Comparison of ENCODE assay signal across 8 cellular contexts in genomic region chr14:73753043-73753886, GRCh38. TPM values are rescaled to one million over a fixed set of nuclear protein-coding genes. Genes with fewer than 3 reads are reported as not detected.
DNase-seq lines count a peak whose midpoint lies in the region; ATAC-seq, FAIRE-seq and TF ChIP-seq lines count a peak whose summit lies in the region.

No MANE protein-coding gene starts in this region.

- H3K9me3 ChIP-seq in BLaER1 treated with 17β-estradiol and CSF1 and Interleukin-3, amounts not matched to agents 10 nM and 100 nM (replicated peaks in 1 of 11): no peaks in the 10 kb centered on the region
- H3K9me3 ChIP-seq in Loucy (ENCODE audit: insufficient read depth, low read depth, low read length) (no peaks in the 10 kb centered on the region), astrocyte (ENCODE audit: insufficient read depth, low read depth, low read length) (no peaks in the 10 kb centered on the region), HepG2 (ENCODE audit: low read length) (no peaks in the 10 kb centered on the region), thoracic aorta (no peaks in the 10 kb centered on the region), MM.1S (replicated peaks; ENCODE audit: insufficient read depth, low read length) (no peaks in the 10 kb centered on the region)

- peak overlapping the region; percentile 97 to 100 (median 99) for H3K4me2 ChIP-seq in BLaER1 treated with 17β-estradiol and CSF1 and Interleukin-3, amounts not matched to agents 10 nM and 100 nM
- H3K4me2 ChIP-seq in Loucy (ENCODE audit: low read depth, low read length, poor library complexity, severe bottlenecking): peak overlapping the region; percentile 99
- H3K4me2 ChIP-seq in astrocyte (ENCODE audit: low read length): peak overlapping the region; percentile 92
- peak overlapping the region; percentile 94 for H3K4me2 ChIP-seq in HepG2 (ENCODE audit: low read depth, low read length)
- no peak overlapping the region for H3K4me2 ChIP-seq in MM.1S (ENCODE audit: low read depth, low read length)

- no peaks in the 10 kb centered on the region for H3K27me3 Mint-ChIP-seq in astrocyte (ENCODE audit: low read depth, unreplicated experiment)

- H3F3A ChIP-seq in Loucy (ENCODE audit: low read depth) (peaks cover 20% of the 10 kb centered on the region), MM.1S (ENCODE audit: insufficient read depth, low read length) (no peaks in the 10 kb centered on the region)

- 0 out of 2 replicates have a peak, but pooled peaks have one; percentile 10 for TF ChIP-seq RAD21 in HepG2 (CRISPR knock-in tag; IDR thresholded peaks at IDR 0.05)

- H3K9ac ChIP-seq in BLaER1 treated with 17β-estradiol and CSF1 and Interleukin-3, amounts not matched to agents 10 nM and 100 nM: peak overlapping the region; percentile 71 to 98 (median 95)
- H3K9ac ChIP-seq in Loucy (ENCODE audit: low read depth, low read length, poor library complexity, severe bottlenecking): peak overlapping the region; percentile 92
- H3K9ac ChIP-seq in astrocyte (ENCODE audit: low read length): peak overlapping the region; percentile 57
- H3K9ac ChIP-seq in HepG2 (ENCODE audit: insufficient read depth, low read depth, low read length): peak overlapping the region; percentile 54
- no peak overlapping the region for H3K9ac ChIP-seq in MM.1S (ENCODE audit: low read length)

- peaks cover 92 to 100% (median 100%) of the 10 kb centered on the region in 11 experiments for H4K20me1 ChIP-seq in BLaER1 treated with 17β-estradiol and CSF1 and Interleukin-3, amounts not matched to agents 10 nM and 100 nM
- H4K20me1 ChIP-seq in Loucy (ENCODE audit: insufficient read depth, low read length, poor library complexity, severe bottlenecking): peaks cover 72% of the 10 kb centered on the region
- peaks cover 99% of the 10 kb centered on the region for H4K20me1 ChIP-seq in astrocyte (ENCODE audit: insufficient read depth, low read length)
- H4K20me1 ChIP-seq in HepG2 (ENCODE audit: insufficient read depth, low read length): peaks cover 67% of the 10 kb centered on the region
- H4K20me1 ChIP-seq in MM.1S (ENCODE audit: insufficient read depth, low read length): peaks cover 33% of the 10 kb centered on the region

- no peaks in the 10 kb centered on the region for H3K27me3 ChIP-seq in BLaER1 treated with 17β-estradiol and CSF1 and Interleukin-3, amounts not matched to agents 10 nM and 100 nM
- H3K27me3 ChIP-seq in Loucy (ENCODE audit: insufficient read depth, low read length, poor library complexity, severe bottlenecking): no peaks in the 10 kb centered on the region
- no peaks in the 10 kb centered on the region for H3K27me3 ChIP-seq in astrocyte (ENCODE audit: insufficient read depth, low read length)
- no peaks in the 10 kb centered on the region for H3K27me3 ChIP-seq in HepG2 (ENCODE audit: control insufficient read depth in 1 of 2, insufficient read depth in 2 of 2, low read length in 2 of 2)
- no peaks in the 10 kb centered on the region for H3K27me3 ChIP-seq in thoracic aorta (replicated peaks; ENCODE audit: insufficient read depth)
- no peaks in the 10 kb centered on the region for H3K27me3 ChIP-seq in MM.1S (replicated peaks; ENCODE audit: insufficient read depth, low read length)

- H2AFZ ChIP-seq in Loucy (ENCODE audit: low read length) (no peak overlapping the region), astrocyte (ENCODE audit: low read depth, low read length) (no peak overlapping the region), HepG2 (ENCODE audit: low read length) (no peak overlapping the region), MM.1S (ENCODE audit: low read length) (no peak overlapping the region)

- POLR2A ChIA-PET in HepG2 (lab: Yijun Ruan, JAX): interaction anchor here (0.7 to 4.0 kb wide), 13 partner anchors 9 to 133 kb away, joined by 3 to 59 read pairs (median 4); partner anchors contain the start of genes PTGR2 and ZNF410

- peaks cover 0 to 17% (median 5%) of the 10 kb centered on the region in 11 experiments; a peak in 7 of 22 replicates for H3K36me3 ChIP-seq in BLaER1 treated with 17β-estradiol and CSF1 and Interleukin-3, amounts not matched to agents 10 nM and 100 nM
- H3K36me3 ChIP-seq in Loucy (ENCODE audit: insufficient read depth, low read length) (no peaks in the 10 kb centered on the region), astrocyte (ENCODE audit: insufficient read depth, low read length) (no peaks in the 10 kb centered on the region), HepG2 (replicated peaks in 1 of 2; ENCODE audit: control insufficient read depth in 1 of 2, insufficient read depth in 2 of 2, low read length in 2 of 2) (no peaks in the 10 kb centered on the region; a peak in 3 of 5 replicates), thoracic aorta (no peaks in the 10 kb centered on the region), MM.1S (replicated peaks; ENCODE audit: insufficient read depth, low read length) (no peaks in the 10 kb centered on the region)

- peaks cover 98 to 100% (median 100%) of the 10 kb centered on the region in 10 experiments for H3K4me1 ChIP-seq in BLaER1 treated with 17β-estradiol and CSF1 and Interleukin-3, amounts not matched to agents 10 nM and 100 nM
- peaks cover 91% of the 10 kb centered on the region for H3K4me1 ChIP-seq in Loucy (ENCODE audit: insufficient read depth, low read length, poor library complexity, severe bottlenecking)
- H3K4me1 ChIP-seq in astrocyte (ENCODE audit: insufficient read depth, low read length): peaks cover 55% of the 10 kb centered on the region
- H3K4me1 ChIP-seq in HepG2 (ENCODE audit: insufficient read depth, low read length): peaks cover 99% of the 10 kb centered on the region
- H3K4me1 ChIP-seq in thoracic aorta (ENCODE audit: control insufficient read depth in 1 of 2, low read depth in 2 of 2): peaks cover 92 to 99% of the 10 kb centered on the region in 2 donors
- H3K4me1 ChIP-seq in MM.1S (ENCODE audit: low read length): 0 out of 2 replicates have a peak, but pooled peaks cover 10% of the 10 kb centered on the region

- FAIRE-seq in astrocyte (lab: Jason Lieb, UNC): no peak
- FAIRE-seq in HepG2 (lab: Jason Lieb, UNC): peak; percentile 95

- H3K36me3 Mint-ChIP-seq in astrocyte (ENCODE audit: low read depth, unreplicated experiment): peaks cover 2% of the 10 kb centered on the region

- H3K27ac ChIP-seq in BLaER1 treated with 17β-estradiol and CSF1 and Interleukin-3, amounts not matched to agents 10 nM and 100 nM: peak overlapping the region; percentile 76 to 99 (median 95)
- H3K27ac ChIP-seq in astrocyte (ENCODE audit: low read depth, low read length) (no peak overlapping the region), HepG2 (ENCODE audit: extremely low read length, insufficient read depth, low read length) (peak overlapping the region; percentile 84), thoracic aorta (peak overlapping the region; percentile 97 to 99), MM.1S (ENCODE audit: low read length) (no peak overlapping the region)

- peaks cover 97% of the 10 kb centered on the region for H3K79me2 ChIP-seq in Loucy (ENCODE audit: insufficient read depth, low read length)
- peaks cover 99% of the 10 kb centered on the region for H3K79me2 ChIP-seq in astrocyte (ENCODE audit: insufficient read depth, low read length)
- H3K79me2 ChIP-seq in HepG2 (ENCODE audit: insufficient read depth, low read length): peaks cover 98% of the 10 kb centered on the region
- peaks cover 99% of the 10 kb centered on the region for H3K79me2 ChIP-seq in MM.1S (ENCODE audit: low read length)

- WGBS in HepG2 (ENCODE audit: low lambda C conversion rate): 0% methylated on average over 2 of the region's 9 CpGs

- peak overlapping the region; percentile 40 to 96 (median 84) for H3K4me3 ChIP-seq in BLaER1 treated with 17β-estradiol and CSF1 and Interleukin-3, amounts not matched to agents 10 nM and 100 nM
- H3K4me3 ChIP-seq in Loucy (ENCODE audit: low read length, poor library complexity, severe bottlenecking) (peak overlapping the region; percentile 82), astrocyte (ENCODE audit: insufficient read depth, low read depth, low read length) (no peak overlapping the region), HepG2 (replicated peaks in 1 of 3; ENCODE audit: insufficient read depth in 1 of 3, low read depth in 2 of 3, low read length in 3 of 3) (peak overlapping the region; percentile 18 to 65 (median 43)), thoracic aorta (peak overlapping the region; percentile 57), MM.1S (ENCODE audit: low read length) (no peak overlapping the region)

- peak overlapping the region; percentile 75 for H3K27ac Mint-ChIP-seq in astrocyte (ENCODE audit: unreplicated experiment)

- no peaks in the 10 kb centered on the region for H3K9me3 Mint-ChIP-seq in astrocyte (ENCODE audit: unreplicated experiment)

- TF ChIP-seq EP300 in HepG2 (IDR thresholded peaks at IDR 0.05; ENCODE audit: low read depth in 2 of 2, low read length in 2 of 2) (peak in 1 of 2 experiments; percentile 30; a peak in 1 of 4 replicates), HepG2 (CRISPR knock-in tag; IDR thresholded peaks at IDR 0.05; ENCODE audit: borderline replicate concordance) (peak; percentile 8; the same call in 1 of the 2 replicates)

- BruUV-seq in HepG2 (replicated peaks; lab: Mats Ljungman, UMichigan): no TSS peak

- DNase-seq in astrocyte (ENCODE audit: low read depth) (no peak), HepG2 (ENCODE audit: low spot score) (peak; percentile 84), thoracic aorta (ENCODE audit: low spot score) (no peak), germinal center (ENCODE audit: low spot score) (no peak), MM.1S (no peak)

- H3K9me2 ChIP-seq in Loucy (replicated peaks; ENCODE audit: low read depth, low read length) (no peaks in the 10 kb centered on the region), MM.1S (replicated peaks; ENCODE audit: insufficient read depth, low read length) (no peaks in the 10 kb centered on the region)

- no peak for TF ChIP-seq POLR2A in HepG2 (IDR thresholded peaks at IDR 0.05; ENCODE audit: insufficient read depth in 1 of 2, low read depth in 2 of 2, low read length in 2 of 2)

- no peak overlapping the region for H3K4me3 Mint-ChIP-seq in astrocyte (ENCODE audit: unreplicated experiment)

- ATAC-seq in HepG2: peak; percentile 91
- no peak for ATAC-seq in thoracic aorta (ENCODE audit: insufficient number of reproducible peaks, low FRiP score, low read depth)
- ATAC-seq in GM18520 (IDR thresholded peaks at IDR 0.05; ENCODE audit: unreplicated experiment): no peak

- peaks cover 67% of the 10 kb centered on the region for H3K4me1 Mint-ChIP-seq in astrocyte (ENCODE audit: low read depth, unreplicated experiment)

- CTCF ChIA-PET in HepG2 (lab: Yijun Ruan, JAX; ENCODE audit: low intra/inter-chr PET ratio, low total read pairs): no interaction called here

- intact Hi-C loops in HepG2 (cut with micrococcal nuclease; ENCODE audit: unreplicated experiment): loop anchor here (2.0 kb wide), 1 partner anchor 72 kb away; no protein-coding TSS in a partner anchor

- TF ChIP-seq CTCF in Loucy (conservative IDR thresholded peaks at IDR 0.05; ENCODE audit: low read length) (no peak), astrocyte (IDR thresholded peaks at IDR 0.05; ENCODE audit: insufficient read depth, low read depth, low read length) (no peak), HepG2 (CRISPR knock-in tag; IDR thresholded peaks at IDR 0.05) (peak; percentile 24), thoracic aorta (IDR thresholded peaks at IDR 0.05) (no peak), MM.1S (IDR thresholded peaks at IDR 0.05; ENCODE audit: low read length) (no peak)

- in situ Hi-C loops in HepG2 (cut with HindIII; ENCODE audit: extremely low pct_ligation_motif_present, low pct_unique_long_range_greater_than_20kb): loop anchor here (10.0 kb wide), 1 partner anchor 72 kb away; no protein-coding TSS in a partner anchor

RNA-seq across cellular contexts. Expression of gene PNMA1, which starts 39.1 kb away (rescaled TPM):
- 67.4 and 74.3 TPM in 2 replicates for total RNA-seq in astrocyte
- 8.3 and 10.7 TPM in 2 replicates for total RNA-seq in HepG2 (2016; rRNA removed; fragmentation: Illumina TruSeq; extraction: Trizol)
- 1.8 and 1.9 TPM in 2 replicates for total RNA-seq in HepG2 (2016; cell fraction: cytosol; rRNA removed; fragmentation: Illumina TruSeq; extraction: Trizol; ENCODE audit: low read depth)
- 8.5 and 12.1 TPM in 2 replicates for total RNA-seq in HepG2 (2016; cell fraction: insoluble cytoplasmic fraction; rRNA removed; fragmentation: Illumina TruSeq; extraction: Trizol)
- 7.8 and 8.3 TPM in 2 replicates for total RNA-seq in HepG2 (2016; cell fraction: membrane; rRNA removed; fragmentation: Illumina TruSeq; extraction: Trizol)
- total RNA-seq in HepG2 (2016; cell fraction: nucleus; rRNA removed; fragmentation: Illumina TruSeq; extraction: Trizol): 8.6 and 9.7 TPM in 2 replicates
- 6.6 and 7.0 TPM in 2 replicates for polyA plus RNA-seq in HepG2 (2011; rRNA removed)
- polyA plus RNA-seq in HepG2 (2011; cell fraction: cytosol; rRNA removed): 5.3 and 6.7 TPM in 2 replicates
- polyA plus RNA-seq in HepG2 (2011; cell fraction: nucleus; rRNA removed): 6.4 and 7.7 TPM in 2 replicates
- polyA plus RNA-seq in HepG2 (2012): 14.1 and 14.8 TPM in 2 replicates
- 2.5 and 2.9 TPM in 2 replicates for polyA plus RNA-seq in HepG2 (2016; cell fraction: cytosol; fragmentation: Illumina TruSeq; extraction: Trizol; ENCODE audit: low read depth)
- polyA plus RNA-seq in HepG2 (2016; cell fraction: insoluble cytoplasmic fraction; fragmentation: Illumina TruSeq; extraction: Trizol; ENCODE audit: low read depth): 18.3 and 20.9 TPM in 2 replicates
- polyA plus RNA-seq in HepG2 (2016; cell fraction: membrane; fragmentation: Illumina TruSeq; extraction: Trizol; ENCODE audit: low read depth): 7.0 and 8.6 TPM in 2 replicates
- polyA plus RNA-seq in HepG2 (2016; cell fraction: nucleus; fragmentation: Illumina TruSeq; extraction: Trizol; ENCODE audit: insufficient read depth, low read depth): 17.9 and 18.6 TPM in 2 replicates
- 5.1 and 5.4 TPM in 2 replicates for polyA minus RNA-seq in HepG2 (2011; rRNA and poly(A)+ RNA removed; ENCODE audit: low replicate concordance)
- polyA minus RNA-seq in HepG2 (2011; cell fraction: cytosol; rRNA and poly(A)+ RNA removed): 5.6 and 6.3 TPM in 2 replicates
- polyA minus RNA-seq in HepG2 (2011; cell fraction: nucleus; rRNA and poly(A)+ RNA removed): 4.8 and 7.0 TPM in 2 replicates
- total RNA-seq in thoracic aorta: 10 to 100 TPM; 27.3 to 37.4 TPM

Comparison
In these comparisons a context has a peak if more than half of its experiments do, and no peak if none do; other contexts are left out.
1. H3K27ac ChIP-seq: peak in BLaER1 treated with 17β-estradiol and CSF1 and Interleukin-3, amounts not matched to agents 10 nM and 100 nM (11 of 11), HepG2 (single experiment) and thoracic aorta (2 of 2); none in astrocyte (single experiment) and MM.1S (single experiment).
2. H3K4me3 ChIP-seq: peak in BLaER1 treated with 17β-estradiol and CSF1 and Interleukin-3, amounts not matched to agents 10 nM and 100 nM (10 of 10), Loucy (single experiment), HepG2 (3 of 3) and thoracic aorta (single experiment); none in astrocyte (single experiment) and MM.1S (single experiment).